ENCODE assay signal across 8 cellular contexts in the genomic region with DNA sequence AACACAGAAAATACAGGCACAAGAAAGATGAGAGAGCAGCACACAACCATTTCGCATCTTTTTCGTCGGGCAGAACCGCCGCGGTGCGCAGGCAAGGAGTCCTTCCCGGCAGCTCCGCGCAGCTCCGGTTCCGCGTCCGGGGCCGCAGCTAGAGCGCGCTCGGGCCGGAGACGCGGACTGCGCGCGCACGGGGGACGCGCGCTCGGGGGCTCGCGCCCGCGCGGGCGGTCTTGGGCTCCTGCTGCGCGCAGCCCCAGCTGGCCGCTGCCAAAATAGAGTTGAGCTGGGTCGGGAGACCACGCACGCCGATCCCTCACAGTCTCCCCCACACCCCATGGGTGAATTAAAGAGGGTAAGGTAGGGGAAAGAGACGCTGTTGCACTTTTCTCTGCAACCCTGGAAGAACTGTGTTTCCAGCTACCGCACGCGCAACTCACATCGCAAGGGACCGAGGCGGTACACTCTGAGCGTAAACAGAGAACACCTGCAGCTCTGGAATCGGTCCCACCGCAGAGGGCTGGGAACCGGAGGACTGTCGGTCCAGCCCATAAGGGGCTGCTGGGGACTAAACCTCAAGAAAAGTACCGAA. TPM values are rescaled to one million over a fixed set of nuclear protein-coding genes. Genes with fewer than 3 reads are reported as not detected.
DNase-seq lines count a peak whose midpoint lies in the region; ATAC-seq and TF ChIP-seq lines count a peak whose summit lies in the region.

No MANE protein-coding gene starts in this region.

- H3K27me3 Mint-ChIP-seq in CD14-positive monocyte (ENCODE audit: low read depth in 3 of 3) (peaks cover 30 to 65% (median 33%) of the 10 kb centered on the region in 3 donors), HFFc6 (ENCODE audit: insufficient read depth) (peaks cover 31% of the 10 kb centered on the region; the same call in 1 of the 2 replicates)

- H3K27me3 ChIP-seq in endocrine pancreas (ENCODE audit: control insufficient read depth, insufficient read depth, low read length) = peaks cover 13% of the 10 kb centered on the region
- peaks cover 19% of the 10 kb centered on the region for H3K27me3 ChIP-seq in mucosa of stomach (ENCODE audit: control insufficient read depth, insufficient read depth, low read length)

- intact Hi-C loops in CD14-positive monocyte (cut with micrococcal nuclease) = no loop called here

- H3K9ac ChIP-seq in endocrine pancreas (ENCODE audit: control insufficient read depth, insufficient read depth, low read length) = no peak overlapping the region
- H3K9ac ChIP-seq in mucosa of stomach (ENCODE audit: low read length) = peak overlapping the region; percentile 76

- H3K9me3 ChIP-seq in endocrine pancreas (ENCODE audit: control insufficient read depth, low read length) (no peaks in the 10 kb centered on the region), mucosa of stomach (ENCODE audit: control insufficient read depth, low read length) (no peaks in the 10 kb centered on the region)

- no peak for DNase-seq in CD14-positive monocyte (ENCODE audit: low spot score)
- no peak for DNase-seq in HFFc6
- DNase-seq in hippocampal formation (lab: John Stamatoyannopoulos, UW) = no peak

- H3K9me3 Mint-ChIP-seq in CD14-positive monocyte (peaks cover 0 to 12% (median 2%) of the 10 kb centered on the region in 7 donors), HFFc6 (no peaks in the 10 kb centered on the region)

- H3K4me3 Mint-ChIP-seq in CD14-positive monocyte (peak overlapping the region; percentile 80 to 96), HFFc6 (peak overlapping the region; percentile 85)

- H3K36me3 ChIP-seq in endocrine pancreas (ENCODE audit: control insufficient read depth, insufficient read depth, low read length) = no peaks in the 10 kb centered on the region
- H3K36me3 ChIP-seq in mucosa of stomach (ENCODE audit: control insufficient read depth, insufficient read depth, low read length) = no peaks in the 10 kb centered on the region

- TF ChIP-seq POLR2A in Raji (IDR thresholded peaks at IDR 0.05; ENCODE audit: insufficient read depth, low read depth, low read length) = 0 out of 2 replicates have a peak, but pooled peaks have one; percentile 27

- no peak for TF ChIP-seq CTCF in CD14-positive monocyte (IDR thresholded peaks at IDR 0.05)
- TF ChIP-seq CTCF in HFFc6 (IDR thresholded peaks at IDR 0.05) = no peak

- peaks cover 14% of the 10 kb centered on the region for H3K4me1 Mint-ChIP-seq in CD14-positive monocyte
- peaks cover 5% of the 10 kb centered on the region; the same call in 1 of the 2 replicates for H3K4me1 Mint-ChIP-seq in HFFc6 (ENCODE audit: low read depth)

- H3K27ac Mint-ChIP-seq in CD14-positive monocyte = no peak overlapping the region
- no peak overlapping the region for H3K27ac Mint-ChIP-seq in HFFc6

- H3K4me1 ChIP-seq in endocrine pancreas (ENCODE audit: control insufficient read depth, insufficient read depth, low read length) = no peaks in the 10 kb centered on the region
- peaks cover 24% of the 10 kb centered on the region for H3K4me1 ChIP-seq in mucosa of stomach (ENCODE audit: control insufficient read depth, insufficient read depth, low read length)

- ATAC-seq in GM18858 (IDR thresholded peaks at IDR 0.05; ENCODE audit: unreplicated experiment) (no peak), GM19397 (IDR thresholded peaks at IDR 0.05; ENCODE audit: unreplicated experiment) (no peak)

- no peaks in the 10 kb centered on the region for H3K36me3 Mint-ChIP-seq in CD14-positive monocyte
- no peaks in the 10 kb centered on the region for H3K36me3 Mint-ChIP-seq in HFFc6 (ENCODE audit: low read depth)

- H3K4me3 ChIP-seq in endocrine pancreas (ENCODE audit: control insufficient read depth, insufficient read depth, low read length) = peak overlapping the region; percentile 69
- H3K4me3 ChIP-seq in mucosa of stomach (ENCODE audit: low read length) = peak overlapping the region; percentile 53

RNA-seq across cellular contexts. Expression of a gene that starts 1.6 kb away (rescaled TPM):
- under 1 TPM in 1 of 2 donors, not detected in 1; 0.31 TPM for polyA plus RNA-seq in CD14-positive monocyte
- 1 to 10 TPM in 3 of 6 experiments, under 1 TPM in 3; 0.09 to 1.9 (median 0.97) TPM for total RNA-seq in HFFc6 (2021; fragmentation: NEBNext Ultra II Directional; extraction: Animal tissue kit (Norgen Biotek cat#: 25700))
